21 cellular contexts compared by ENCODE assay signal in genomic region chr1:35870651-35871309, GRCh38. TPM values are rescaled to one million over a fixed set of nuclear protein-coding genes. Genes with fewer than 3 reads are reported as not detected.
DNase-seq lines count a peak whose midpoint lies in the region; ATAC-seq, FAIRE-seq and TF ChIP-seq lines count a peak whose summit lies in the region.
"Had no signal": no experiment of that assay in that cellular context is flagged by ENCODE, and none has a peak within 500 bp of the region (broad histone marks: within the 10 kb centered on the region; RNA-seq: fewer than 3 reads in every experiment).

No MANE protein-coding gene starts in this region.

- peak overlapping the region; percentile 44; the same call in 1 of the 2 replicates for H3K4me2 ChIP-seq in PC-3 (ENCODE audit: low read length)
- peak overlapping the region; percentile 77 for H3K4me2 ChIP-seq in K562 (ENCODE audit: insufficient read depth, low read length)
- H3K4me2 ChIP-seq in mesendoderm (ENCODE audit: low read length): no peak overlapping the region
- no peak overlapping the region for H3K4me2 ChIP-seq in GM23248 (ENCODE audit: unreplicated experiment)
- H3K4me2 ChIP-seq: A549; BLaER1 treated with 17β-estradiol and CSF1 and Interleukin-3, amounts not matched to agents 10 nM and 100 nM had no signal

- H3K36me3 ChIP-seq in HEK293 (ENCODE audit: control insufficient read depth in 2 of 2, insufficient read depth in 1 of 2, low read length in 2 of 2): no peaks in the 10 kb centered on the region
- no peaks in the 10 kb centered on the region for H3K36me3 ChIP-seq in PC-3 (ENCODE audit: low read depth, low read length)
- peaks cover 20% of the 10 kb centered on the region; the same call in 2 of the 3 replicates for H3K36me3 ChIP-seq in K562 (ENCODE audit: control insufficient read depth, insufficient read depth, low read length)
- no peaks in the 10 kb centered on the region for H3K36me3 ChIP-seq in mesendoderm (ENCODE audit: control insufficient read depth, insufficient read depth, low read length)
- H3K36me3 ChIP-seq in GM23248 (ENCODE audit: low read depth): no peaks in the 10 kb centered on the region
- H3K36me3 ChIP-seq: BE2C; BLaER1 treated with 17β-estradiol and CSF1 and Interleukin-3, amounts not matched to agents 10 nM and 100 nM had no signal

- H3K9me2 ChIP-seq in PC-3 (replicated peaks; ENCODE audit: low read length) (no peaks in the 10 kb centered on the region), GM23248 (ENCODE audit: insufficient read depth) (no peaks in the 10 kb centered on the region)

- H3K9ac ChIP-seq in PC-3 (ENCODE audit: low read length) (no peak overlapping the region), K562 (ENCODE audit: insufficient read depth in 1 of 2, low read depth in 2 of 2, low read length in 2 of 2) (peak overlapping the region; percentile 40 to 82), mesendoderm (ENCODE audit: low read length) (no peak overlapping the region), GM23248 (no peak overlapping the region)
- H3K9ac ChIP-seq: BLaER1 treated with 17β-estradiol and CSF1 and Interleukin-3, amounts not matched to agents 10 nM and 100 nM had no signal

- TF ChIP-seq CTCF in HEK293 (tag by site-specific recombination; IDR thresholded peaks at IDR 0.05): no peak
- no peak for TF ChIP-seq CTCF in PC-3 (conservative IDR thresholded peaks at IDR 0.05; ENCODE audit: low read depth, low read length)
- TF ChIP-seq CTCF in K562 (IDR thresholded peaks at IDR 0.05 in 2 of 3, conservative IDR thresholded peaks at IDR 0.05 in 1 of 3; ENCODE audit: insufficient read depth in 2 of 3, low read depth in 1 of 3, low read length in 3 of 3): no peak

- no peak overlapping the region for H3K4me3 ChIP-seq in HEK293 (ENCODE audit: low read depth, low read length)
- H3K4me3 ChIP-seq in PC-3 (ENCODE audit: low read length): no peak overlapping the region
- peak overlapping the region; percentile 45 for H3K4me3 ChIP-seq in K562
- no peak overlapping the region for H3K4me3 ChIP-seq in mesendoderm (ENCODE audit: low read length)
- no peak overlapping the region for H3K4me3 ChIP-seq in GM23248
- H3K4me3 ChIP-seq: A549; BLaER1 treated with 17β-estradiol and CSF1 and Interleukin-3, amounts not matched to agents 10 nM and 100 nM had no signal

- no peaks in the 10 kb centered on the region for H4K20me1 ChIP-seq in PC-3 (ENCODE audit: low read length)
- H4K20me1 ChIP-seq in K562 (replicated peaks; ENCODE audit: control insufficient read depth, insufficient read depth, low read length): peaks cover 5% of the 10 kb centered on the region; the same call in 1 of the 2 replicates
- no peaks in the 10 kb centered on the region for H4K20me1 ChIP-seq in GM23248 (ENCODE audit: insufficient read depth)
- H4K20me1 ChIP-seq: BLaER1 treated with 17β-estradiol and CSF1 and Interleukin-3, amounts not matched to agents 10 nM and 100 nM had no signal

- no peak overlapping the region for H2BK120ac ChIP-seq in mesendoderm (ENCODE audit: low read depth, low read length)

- intact Hi-C loops in PC-3 (cut with micrococcal nuclease): no loop called here
- intact Hi-C loops in K562 (cut with micrococcal nuclease): no loop called here

- WGBS in K562 (ENCODE audit: insufficient coverage, low coverage, missing lambda C conversion rate): 40% methylated on average over 2 of the region's 2 CpGs
- no CpG with 5 or more reads among the region's 2 CpGs for WGBS in mesendoderm (ENCODE audit: extremely low coverage, insufficient coverage, low lambda C conversion rate)
- WGBS in GM23248 (ENCODE audit: low coverage in 1 of 2, low lambda C conversion rate in 2 of 2, missing lambda C conversion rate in 2 of 2), 2 experiments: 72 to 85% methylated on average over 2 of the region's 2 CpGs

- no peak overlapping the region for H3K18ac ChIP-seq in mesendoderm (ENCODE audit: low read length)

- TF ChIP-seq RAD21 in K562 (CRISPR knock-in tag; conservative IDR thresholded peaks at IDR 0.05 in 1 of 2, IDR thresholded peaks at IDR 0.05 in 1 of 2): no peak

- no peaks in the 10 kb centered on the region for H3K79me1 ChIP-seq in mesendoderm (ENCODE audit: low read length)

- H3K4ac ChIP-seq in mesendoderm (ENCODE audit: low read depth, low read length): no peak overlapping the region

- ATAC-seq in PC-3 (peak; percentile 90), K562 (no peak)
- ATAC-seq: A549 had no signal

- in situ Hi-C loops in K562 (cut with MboI) (no loop called here), GM23248 (cut with MboI) (no loop called here)

- no peak overlapping the region for H4K5ac ChIP-seq in mesendoderm (ENCODE audit: low read length)

- no peaks in the 10 kb centered on the region for H3K9me3 ChIP-seq in HEK293 (ENCODE audit: control insufficient read depth, insufficient read depth, low read depth, low read length)
- no peaks in the 10 kb centered on the region for H3K9me3 ChIP-seq in PC-3 (ENCODE audit: low read length)
- H3K9me3 ChIP-seq in K562 (replicated peaks; ENCODE audit: control insufficient read depth, insufficient read depth, low read depth, low read length): no peaks in the 10 kb centered on the region
- no peaks in the 10 kb centered on the region for H3K9me3 ChIP-seq in GM23248 (ENCODE audit: low read depth)
- H3K9me3 ChIP-seq: A549; BE2C; BLaER1 treated with 17β-estradiol and CSF1 and Interleukin-3, amounts not matched to agents 10 nM and 100 nM had no signal

- H3F3A ChIP-seq in PC-3 (ENCODE audit: low read length, unreplicated experiment) (no peaks in the 10 kb centered on the region), GM23248 (ENCODE audit: insufficient read depth) (no peaks in the 10 kb centered on the region)

- TF ChIP-seq EP300 in K562 (IDR thresholded peaks at IDR 0.05; ENCODE audit: low read length): no peak

- no peak overlapping the region for H3K27ac ChIP-seq in HEK293 (ENCODE audit: extremely low read depth, low read depth, low read length)
- H3K27ac ChIP-seq in PC-3 (ENCODE audit: low read length): no peak overlapping the region
- H3K27ac ChIP-seq in K562 (ENCODE audit: extremely low read depth, low read depth, low read length): peak overlapping the region; percentile 82; the same call in 1 of the 3 replicates
- H3K27ac ChIP-seq in mesendoderm (ENCODE audit: low read depth, low read length): no peak overlapping the region
- no peak overlapping the region for H3K27ac ChIP-seq in substantia nigra (ENCODE audit: low read depth, low read length, poor library complexity, severe bottlenecking)
- H3K27ac ChIP-seq in GM23248: no peak overlapping the region
- H3K27ac ChIP-seq: A549; BLaER1 treated with 17β-estradiol and CSF1 and Interleukin-3, amounts not matched to agents 10 nM and 100 nM had no signal

- FAIRE-seq in K562 (lab: Jason Lieb, UNC): no peak
- FAIRE-seq: A549, G401.6, GM12892, H1 had no signal

- POLR2A ChIA-PET in HEK293 (lab: Yijun Ruan, JAX): no interaction called here
- POLR2A ChIA-PET in PC-3 (lab: Charles Lee; ENCODE audit: unreplicated experiment): no interaction called here
- POLR2A ChIA-PET in K562 (lab: Yijun Ruan, JAX): interaction anchor here (1.2 to 2.1 kb wide), 3 partner anchors 9 to 22 kb away, joined by 5 to 19 read pairs (median 7); no protein-coding TSS in a partner anchor

- no peak overlapping the region for H3K56ac ChIP-seq in mesendoderm (ENCODE audit: low read length)

- no TSS peak for BruUV-seq in PC-3 (replicated peaks; lab: Mats Ljungman, UMichigan)
- no TSS peak for BruUV-seq in K562 (replicated peaks; lab: Mats Ljungman, UMichigan)

- H4K8ac ChIP-seq in mesendoderm (ENCODE audit: low read depth, low read length): no peak overlapping the region

- H2BK15ac ChIP-seq in mesendoderm (replicated peaks; ENCODE audit: low read depth): no peak overlapping the region

- no peak overlapping the region for H2AK5ac ChIP-seq in mesendoderm (ENCODE audit: low read length)

- no peaks in the 10 kb centered on the region for H3K79me2 ChIP-seq in PC-3 (ENCODE audit: low read length)
- peaks cover 60% of the 10 kb centered on the region for H3K79me2 ChIP-seq in K562 (ENCODE audit: control insufficient read depth, insufficient read depth, low read length)
- no peaks in the 10 kb centered on the region for H3K79me2 ChIP-seq in mesendoderm (ENCODE audit: control insufficient read depth, insufficient read depth, low read length)
- no peaks in the 10 kb centered on the region for H3K79me2 ChIP-seq in GM23248 (ENCODE audit: insufficient read depth)

- DNase-seq in PC-3: peak; percentile 28
- DNase-seq in K562 (ENCODE audit: extremely low read depth in 1 of 4, low spot score in 3 of 4): no peak
- no peak for DNase-seq in mesendoderm
- DNase-seq in substantia nigra (lab: John Stamatoyannopoulos, UW): no peak
- no peak for DNase-seq in GM23248
- DNase-seq: 8988T; ACHN; AML-193; BE2C; Calu3; CD4-positive, alpha-beta T cell; CD8-positive, alpha-beta memory T cell; DND-41; H7; HCEC 1CT had no signal

- TF ChIP-seq POLR2A in K562 (conservative IDR thresholded peaks at IDR 0.05): no peak

- H2BK5ac ChIP-seq in mesendoderm (ENCODE audit: low read length): no peak overlapping the region

- H3K4me1 ChIP-seq in HEK293 (ENCODE audit: control insufficient read depth, insufficient read depth, low read length) (no peaks in the 10 kb centered on the region), PC-3 (ENCODE audit: insufficient read depth, low read length) (peaks cover 8% of the 10 kb centered on the region), K562 (replicated peaks in 1 of 2; ENCODE audit: control insufficient read depth in 2 of 2, insufficient read depth in 2 of 2, low read length in 2 of 2) (peaks cover 0 to 4% of the 10 kb centered on the region in 2 experiments; a peak in 1 of 5 replicates), mesendoderm (ENCODE audit: control insufficient read depth, low read depth, low read length) (no peaks in the 10 kb centered on the region), GM23248 (ENCODE audit: insufficient read depth) (no peaks in the 10 kb centered on the region)
- H3K4me1 ChIP-seq: A549, BE2C had no signal

- CTCF ChIA-PET in HEK293 (lab: Yijun Ruan, JAX) (interaction anchor here (1.0 kb wide), 1 partner anchor 11 kb away, joined by 3 read pairs; no protein-coding TSS in a partner anchor), PC-3 (lab: Charles Lee) (no interaction called here), K562 (lab: Yijun Ruan, JAX; ENCODE audit: low intra/inter-chr PET ratio) (no interaction called here)

- no peaks in the 10 kb centered on the region for H3K9me1 ChIP-seq in K562 (ENCODE audit: control insufficient read depth, insufficient read depth, low read length)

- no peak overlapping the region for H2AFZ ChIP-seq in PC-3 (ENCODE audit: low read length)
- H2AFZ ChIP-seq in K562 (ENCODE audit: low read depth, low read length): no peak overlapping the region
- H2AFZ ChIP-seq in GM23248: no peak overlapping the region

- H3K23ac ChIP-seq in mesendoderm (ENCODE audit: low read length): no peak overlapping the region

- H3K27me3 ChIP-seq in PC-3 (ENCODE audit: low read length) (no peaks in the 10 kb centered on the region), K562 (ENCODE audit: control insufficient read depth in 2 of 2, insufficient read depth in 2 of 2, low read length in 2 of 2) (no peaks in the 10 kb centered on the region), mesendoderm (ENCODE audit: insufficient read depth, low read length, poor library complexity) (no peaks in the 10 kb centered on the region), GM23248 (replicated peaks; ENCODE audit: insufficient read depth) (no peaks in the 10 kb centered on the region)
- H3K27me3 ChIP-seq: BE2C; BLaER1 treated with 17β-estradiol and CSF1 and Interleukin-3, amounts not matched to agents 10 nM and 100 nM had no signal

RNA-seq across cellular contexts. Expression of gene AGO1, which starts 12.2 kb away (rescaled TPM):
- total RNA-seq in PC-3 (2014; rRNA removed) (15.4 and 17.0 TPM in 2 replicates), K562 (2014; rRNA removed) (26.0 and 30.2 TPM in 2 replicates), K562 (2014; rRNA removed; fragmentation: Illumina TruSeq; extraction: Trizol) (27.4 and 29.5 TPM in 2 replicates), K562 (2015; rRNA removed; fragmentation: Illumina TruSeq; extraction: Trizol) (26.1 and 26.5 TPM in 2 replicates), K562 (2021) (59.4 and 64.2 TPM in 2 replicates)
- total RNA-seq in K562 (2011; cell fraction: chromatin; rRNA removed; ENCODE audit: low replicate concordance): 74.1 and 88.4 TPM in 2 replicates
- 28.0 and 34.0 TPM in 2 replicates for total RNA-seq in K562 (2011; cell fraction: nucleolus; rRNA removed)
- 60.8 and 97.1 TPM in 2 replicates for total RNA-seq in K562 (2011; cell fraction: nucleoplasm; rRNA removed)
- polyA plus RNA-seq in K562 (2011; rRNA removed) (21.2 and 25.7 TPM in 2 replicates), K562 (2014; fragmentation: Illumina TruSeq; extraction: Trizol) (25.7 and 27.1 TPM in 2 replicates), K562 (2014; fragmentation: Nextera tagmentation; extraction: Ambion mirVana) (10 to 100 TPM in 1 of 2 experiments, 1 to 10 TPM in 1; 7.3 to 13.3 TPM), K562 (2014; rRNA removed) (20.8 and 21.2 TPM in 2 replicates), GM23248 (2016; fragmentation: Nextera tagmentation; extraction: Ambion mirVana) (5.5 and 6.1 TPM in 2 replicates)
- 23.0 and 25.9 TPM in 2 replicates for polyA plus RNA-seq in K562 (2011; cell fraction: cytosol; rRNA removed)
- 51.2 and 62.9 TPM in 2 replicates for polyA plus RNA-seq in K562 (2011; cell fraction: nucleus; rRNA removed)
- 12.8 and 19.1 TPM in 2 replicates for polyA plus RNA-seq in K562 (2012)
- 54.8 and 61.7 TPM in 2 replicates for polyA minus RNA-seq in K562 (2011; rRNA and poly(A)+ RNA removed)
- polyA minus RNA-seq in K562 (2011; cell fraction: cytosol; rRNA and poly(A)+ RNA removed): 44.2 and 50.2 TPM in 2 replicates
- polyA minus RNA-seq in K562 (2011; cell fraction: nucleus; rRNA and poly(A)+ RNA removed): 21.4 and 34.9 TPM in 2 replicates
- 24.9 TPM for polyA plus RNA-seq in mesendoderm (2013, experiment 1 of 2)
- 24.4 TPM for polyA plus RNA-seq in mesendoderm (2013, experiment 2 of 2)
- total RNA-seq in GM23248 (2014; rRNA removed; shearing (Covaris generic)): 11.0 and 13.8 TPM in 2 replicates

Comparison
In these comparisons a context has a peak if more than half of its experiments do, and no peak if none do; other contexts are left out.
1. H3K4me2 ChIP-seq: peak in PC-3 (single experiment) and K562 (single experiment); none in mesendoderm (single experiment) and GM23248 (single experiment).
2. H3K9ac ChIP-seq: peak in K562 (2 of 2); none in PC-3 (single experiment), mesendoderm (single experiment) and GM23248 (single experiment).